ENCODE assay signal across 1 cellular context in genomic region chr20:39364320-39364719, GRCh38.
TF ChIP-seq lines count a peak whose summit lies in the region.

No MANE protein-coding gene starts in this region.

TF ChIP-seq in HepG2, 621 proteins besides CTCF, POLR2A, EP300 and RAD21 (continued from another document):
- TF ChIP-seq, protein P1, sequence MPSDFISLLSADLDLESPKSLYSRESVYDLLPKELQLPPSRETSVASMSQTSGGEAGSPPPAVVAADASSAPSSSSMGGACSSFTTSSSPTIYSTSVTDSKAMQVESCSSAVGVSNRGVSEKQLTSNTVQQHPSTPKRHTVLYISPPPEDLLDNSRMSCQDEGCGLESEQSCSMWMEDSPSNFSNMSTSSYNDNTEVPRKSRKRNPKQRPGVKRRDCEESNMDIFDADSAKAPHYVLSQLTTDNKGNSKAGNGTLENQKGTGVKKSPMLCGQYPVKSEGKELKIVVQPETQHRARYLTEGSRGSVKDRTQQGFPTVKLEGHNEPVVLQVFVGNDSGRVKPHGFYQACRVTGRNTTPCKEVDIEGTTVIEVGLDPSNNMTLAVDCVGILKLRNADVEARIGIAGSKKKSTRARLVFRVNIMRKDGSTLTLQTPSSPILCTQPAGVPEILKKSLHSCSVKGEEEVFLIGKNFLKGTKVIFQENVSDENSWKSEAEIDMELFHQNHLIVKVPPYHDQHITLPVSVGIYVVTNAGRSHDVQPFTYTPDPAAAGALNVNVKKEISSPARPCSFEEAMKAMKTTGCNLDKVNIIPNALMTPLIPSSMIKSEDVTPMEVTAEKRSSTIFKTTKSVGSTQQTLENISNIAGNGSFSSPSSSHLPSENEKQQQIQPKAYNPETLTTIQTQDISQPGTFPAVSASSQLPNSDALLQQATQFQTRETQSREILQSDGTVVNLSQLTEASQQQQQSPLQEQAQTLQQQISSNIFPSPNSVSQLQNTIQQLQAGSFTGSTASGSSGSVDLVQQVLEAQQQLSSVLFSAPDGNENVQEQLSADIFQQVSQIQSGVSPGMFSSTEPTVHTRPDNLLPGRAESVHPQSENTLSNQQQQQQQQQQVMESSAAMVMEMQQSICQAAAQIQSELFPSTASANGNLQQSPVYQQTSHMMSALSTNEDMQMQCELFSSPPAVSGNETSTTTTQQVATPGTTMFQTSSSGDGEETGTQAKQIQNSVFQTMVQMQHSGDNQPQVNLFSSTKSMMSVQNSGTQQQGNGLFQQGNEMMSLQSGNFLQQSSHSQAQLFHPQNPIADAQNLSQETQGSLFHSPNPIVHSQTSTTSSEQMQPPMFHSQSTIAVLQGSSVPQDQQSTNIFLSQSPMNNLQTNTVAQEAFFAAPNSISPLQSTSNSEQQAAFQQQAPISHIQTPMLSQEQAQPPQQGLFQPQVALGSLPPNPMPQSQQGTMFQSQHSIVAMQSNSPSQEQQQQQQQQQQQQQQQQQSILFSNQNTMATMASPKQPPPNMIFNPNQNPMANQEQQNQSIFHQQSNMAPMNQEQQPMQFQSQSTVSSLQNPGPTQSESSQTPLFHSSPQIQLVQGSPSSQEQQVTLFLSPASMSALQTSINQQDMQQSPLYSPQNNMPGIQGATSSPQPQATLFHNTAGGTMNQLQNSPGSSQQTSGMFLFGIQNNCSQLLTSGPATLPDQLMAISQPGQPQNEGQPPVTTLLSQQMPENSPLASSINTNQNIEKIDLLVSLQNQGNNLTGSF (CRISPR knock-in tag; IDR thresholded peaks at IDR 0.05) = no peak
- TF ChIP-seq CHCHD3 (CRISPR knock-in tag; IDR thresholded peaks at IDR 0.05) = no peak
- TF ChIP-seq KDM1A (CRISPR knock-in tag; IDR thresholded peaks at IDR 0.05) = no peak
TF ChIP-seq in HepG2: peak in this region for 1.
